34 cellular contexts compared by ENCODE assay signal in the genomic region with DNA sequence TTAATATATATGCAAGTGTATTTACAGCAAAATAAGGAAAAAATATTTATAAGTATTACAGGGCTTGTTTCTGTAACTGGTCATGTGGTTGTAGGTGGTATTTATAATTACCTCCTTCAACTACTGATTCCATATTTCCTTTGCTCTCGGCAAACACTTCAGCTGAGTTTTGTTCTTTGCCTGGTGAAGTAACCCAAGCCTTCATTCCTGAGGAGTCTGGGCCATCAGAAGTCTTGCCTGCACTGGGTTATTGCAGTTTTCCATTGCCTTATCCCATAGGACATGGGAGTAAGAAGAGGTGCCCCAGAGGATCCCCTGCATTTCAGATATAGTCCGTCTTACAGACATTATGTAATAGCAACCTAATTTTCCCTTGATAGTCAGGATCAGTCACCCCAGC. TPM values are rescaled to one million over a fixed set of nuclear protein-coding genes. Genes with fewer than 3 reads are reported as not detected.
"Had no signal": no experiment of that assay in that cellular context is flagged by ENCODE, and none has a peak within 500 bp of the region (broad histone marks: within the 10 kb centered on the region; RNA-seq: fewer than 3 reads in every experiment).

No MANE protein-coding gene starts in this region.

- DNase-seq: Karpas-422, Kasumi-1, KG1, MG63, MM.1S, MV-4-11, NCI-H1048, NCI-H1092, NCI-H1092 treated with DMSO at 0.1 percent for 48 hours, NCI-H1105, NCI-H1105 treated with DMSO at 0.1 percent for 48 hours, NCI-H1417, NCI-H1417 treated with DMSO at 0.1 percent for 48 hours, NCI-H1436, NCI-H1436 treated with DMSO at 0.1 percent for 48 hours, NCI-H146, NCI-H1694, NCI-H1694 treated with DMSO at 0.1 percent for 48 hours, NCI-H187, NCI-H187 treated with DMSO at 0.1 percent for 48 hours, NCI-H1930, NCI-H2029, NCI-H2029 treated with DMSO at 0.1 percent for 48 hours, NCI-H2081, NCI-H2081 treated with DMSO at 0.1 percent for 48 hours, NCI-H2107, NCI-H2227 treated with DMSO at 0.1 percent for 48 hours, NCI-H226, NCI-H345, NCI-H446, NCI-H446 treated with DMSO at 0.1 percent for 48 hours, NCI-H510A had no signal

- H3K4me3 ChIP-seq: MG63 had no signal

- H3K9me3 ChIP-seq: MG63 had no signal

- H3K36me3 ChIP-seq: MG63 had no signal

- H3K27ac ChIP-seq: KMS-11 had no signal

RNA-seq across cellular contexts. Expression of a gene that starts 23.8 kb away (rescaled TPM):
- total RNA-seq: LHCN-M2 had no signal
